In the genomic region with DNA sequence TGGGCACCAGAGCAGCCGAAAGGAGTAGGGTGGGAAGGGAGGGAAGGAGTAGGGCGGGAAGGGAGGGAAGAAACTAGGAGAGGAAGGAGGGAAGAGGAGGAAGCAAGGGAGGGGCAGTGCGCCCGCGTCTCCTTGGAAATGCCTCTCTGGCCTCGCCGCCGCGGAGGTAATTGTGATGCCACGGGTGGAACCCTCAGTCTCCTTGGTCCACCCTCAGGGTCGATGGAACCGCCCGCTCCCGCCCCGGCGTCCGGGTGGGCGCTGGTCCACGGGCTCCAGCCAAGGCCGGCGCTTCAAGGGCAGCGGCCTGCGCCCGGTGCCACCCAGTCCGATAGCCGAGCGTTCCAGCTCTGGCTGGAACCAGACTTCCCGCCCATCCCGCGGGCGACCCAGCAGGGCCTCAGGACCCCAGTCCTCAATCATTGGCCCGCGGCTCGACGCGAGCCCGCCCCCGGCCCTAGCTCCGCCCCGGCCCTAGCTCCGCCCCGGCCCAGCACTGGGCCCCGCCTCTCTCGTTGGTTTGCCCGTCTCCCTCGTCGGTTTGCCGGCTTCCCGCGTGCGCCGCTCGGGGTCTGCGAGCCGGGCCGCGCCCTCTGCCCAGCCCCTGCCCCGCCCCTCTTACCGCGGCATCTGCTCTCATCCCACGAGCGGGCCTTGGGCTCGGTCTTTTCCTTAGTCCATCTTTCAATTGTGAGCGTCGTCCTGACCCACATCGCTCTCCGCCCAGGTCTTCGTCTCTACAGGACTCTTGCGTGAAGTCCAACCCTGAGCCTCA, we compare ENCODE assay signal across 1 cellular context.
TF ChIP-seq lines count a peak whose summit lies in the region.

No MANE protein-coding gene starts in this region.

TF ChIP-seq in HepG2, 621 proteins besides CTCF, POLR2A, EP300 and RAD21 (continued from another document and continues in another):
- TF ChIP-seq, protein P1, sequence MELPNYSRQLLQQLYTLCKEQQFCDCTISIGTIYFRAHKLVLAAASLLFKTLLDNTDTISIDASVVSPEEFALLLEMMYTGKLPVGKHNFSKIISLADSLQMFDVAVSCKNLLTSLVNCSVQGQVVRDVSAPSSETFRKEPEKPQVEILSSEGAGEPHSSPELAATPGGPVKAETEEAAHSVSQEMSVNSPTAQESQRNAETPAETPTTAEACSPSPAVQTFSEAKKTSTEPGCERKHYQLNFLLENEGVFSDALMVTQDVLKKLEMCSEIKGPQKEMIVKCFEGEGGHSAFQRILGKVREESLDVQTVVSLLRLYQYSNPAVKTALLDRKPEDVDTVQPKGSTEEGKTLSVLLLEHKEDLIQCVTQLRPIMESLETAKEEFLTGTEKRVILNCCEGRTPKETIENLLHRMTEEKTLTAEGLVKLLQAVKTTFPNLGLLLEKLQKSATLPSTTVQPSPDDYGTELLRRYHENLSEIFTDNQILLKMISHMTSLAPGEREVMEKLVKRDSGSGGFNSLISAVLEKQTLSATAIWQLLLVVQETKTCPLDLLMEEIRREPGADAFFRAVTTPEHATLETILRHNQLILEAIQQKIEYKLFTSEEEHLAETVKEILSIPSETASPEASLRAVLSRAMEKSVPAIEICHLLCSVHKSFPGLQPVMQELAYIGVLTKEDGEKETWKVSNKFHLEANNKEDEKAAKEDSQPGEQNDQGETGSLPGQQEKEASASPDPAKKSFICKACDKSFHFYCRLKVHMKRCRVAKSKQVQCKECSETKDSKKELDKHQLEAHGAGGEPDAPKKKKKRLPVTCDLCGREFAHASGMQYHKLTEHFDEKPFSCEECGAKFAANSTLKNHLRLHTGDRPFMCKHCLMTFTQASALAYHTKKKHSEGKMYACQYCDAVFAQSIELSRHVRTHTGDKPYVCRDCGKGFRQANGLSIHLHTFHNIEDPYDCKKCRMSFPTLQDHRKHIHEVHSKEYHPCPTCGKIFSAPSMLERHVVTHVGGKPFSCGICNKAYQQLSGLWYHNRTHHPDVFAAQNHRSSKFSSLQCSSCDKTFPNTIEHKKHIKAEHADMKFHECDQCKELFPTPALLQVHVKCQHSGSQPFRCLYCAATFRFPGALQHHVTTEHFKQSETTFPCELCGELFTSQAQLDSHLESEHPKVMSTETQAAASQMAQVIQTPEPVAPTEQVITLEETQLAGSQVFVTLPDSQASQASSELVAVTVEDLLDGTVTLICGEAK (IDR thresholded peaks at IDR 0.05): no peak
- TF ChIP-seq, protein P1 (CRISPR knock-in tag; IDR thresholded peaks at IDR 0.05): peak; percentile 52; the same call in 1 of the 2 replicates
- TF ChIP-seq SOX6 (IDR thresholded peaks at IDR 0.05): no peak
- peak; percentile 50 for TF ChIP-seq SOX6 (CRISPR knock-in tag; IDR thresholded peaks at IDR 0.05)
- TF ChIP-seq FOSL1 (CRISPR knock-in tag; IDR thresholded peaks at IDR 0.05; ENCODE audit: borderline replicate concordance): no peak
- TF ChIP-seq HNF4G (IDR thresholded peaks at IDR 0.05; ENCODE audit: borderline replicate concordance, low read depth, low read length): peak; percentile 12; the same call in 1 of the 2 replicates
- TF ChIP-seq HNF4G (CRISPR knock-in tag; IDR thresholded peaks at IDR 0.05; ENCODE audit: borderline replicate concordance, low read depth): no peak
- TF ChIP-seq ZNF253 (CRISPR knock-in tag; IDR thresholded peaks at IDR 0.05; ENCODE audit: borderline replicate concordance): no peak
- TF ChIP-seq, protein P2, sequence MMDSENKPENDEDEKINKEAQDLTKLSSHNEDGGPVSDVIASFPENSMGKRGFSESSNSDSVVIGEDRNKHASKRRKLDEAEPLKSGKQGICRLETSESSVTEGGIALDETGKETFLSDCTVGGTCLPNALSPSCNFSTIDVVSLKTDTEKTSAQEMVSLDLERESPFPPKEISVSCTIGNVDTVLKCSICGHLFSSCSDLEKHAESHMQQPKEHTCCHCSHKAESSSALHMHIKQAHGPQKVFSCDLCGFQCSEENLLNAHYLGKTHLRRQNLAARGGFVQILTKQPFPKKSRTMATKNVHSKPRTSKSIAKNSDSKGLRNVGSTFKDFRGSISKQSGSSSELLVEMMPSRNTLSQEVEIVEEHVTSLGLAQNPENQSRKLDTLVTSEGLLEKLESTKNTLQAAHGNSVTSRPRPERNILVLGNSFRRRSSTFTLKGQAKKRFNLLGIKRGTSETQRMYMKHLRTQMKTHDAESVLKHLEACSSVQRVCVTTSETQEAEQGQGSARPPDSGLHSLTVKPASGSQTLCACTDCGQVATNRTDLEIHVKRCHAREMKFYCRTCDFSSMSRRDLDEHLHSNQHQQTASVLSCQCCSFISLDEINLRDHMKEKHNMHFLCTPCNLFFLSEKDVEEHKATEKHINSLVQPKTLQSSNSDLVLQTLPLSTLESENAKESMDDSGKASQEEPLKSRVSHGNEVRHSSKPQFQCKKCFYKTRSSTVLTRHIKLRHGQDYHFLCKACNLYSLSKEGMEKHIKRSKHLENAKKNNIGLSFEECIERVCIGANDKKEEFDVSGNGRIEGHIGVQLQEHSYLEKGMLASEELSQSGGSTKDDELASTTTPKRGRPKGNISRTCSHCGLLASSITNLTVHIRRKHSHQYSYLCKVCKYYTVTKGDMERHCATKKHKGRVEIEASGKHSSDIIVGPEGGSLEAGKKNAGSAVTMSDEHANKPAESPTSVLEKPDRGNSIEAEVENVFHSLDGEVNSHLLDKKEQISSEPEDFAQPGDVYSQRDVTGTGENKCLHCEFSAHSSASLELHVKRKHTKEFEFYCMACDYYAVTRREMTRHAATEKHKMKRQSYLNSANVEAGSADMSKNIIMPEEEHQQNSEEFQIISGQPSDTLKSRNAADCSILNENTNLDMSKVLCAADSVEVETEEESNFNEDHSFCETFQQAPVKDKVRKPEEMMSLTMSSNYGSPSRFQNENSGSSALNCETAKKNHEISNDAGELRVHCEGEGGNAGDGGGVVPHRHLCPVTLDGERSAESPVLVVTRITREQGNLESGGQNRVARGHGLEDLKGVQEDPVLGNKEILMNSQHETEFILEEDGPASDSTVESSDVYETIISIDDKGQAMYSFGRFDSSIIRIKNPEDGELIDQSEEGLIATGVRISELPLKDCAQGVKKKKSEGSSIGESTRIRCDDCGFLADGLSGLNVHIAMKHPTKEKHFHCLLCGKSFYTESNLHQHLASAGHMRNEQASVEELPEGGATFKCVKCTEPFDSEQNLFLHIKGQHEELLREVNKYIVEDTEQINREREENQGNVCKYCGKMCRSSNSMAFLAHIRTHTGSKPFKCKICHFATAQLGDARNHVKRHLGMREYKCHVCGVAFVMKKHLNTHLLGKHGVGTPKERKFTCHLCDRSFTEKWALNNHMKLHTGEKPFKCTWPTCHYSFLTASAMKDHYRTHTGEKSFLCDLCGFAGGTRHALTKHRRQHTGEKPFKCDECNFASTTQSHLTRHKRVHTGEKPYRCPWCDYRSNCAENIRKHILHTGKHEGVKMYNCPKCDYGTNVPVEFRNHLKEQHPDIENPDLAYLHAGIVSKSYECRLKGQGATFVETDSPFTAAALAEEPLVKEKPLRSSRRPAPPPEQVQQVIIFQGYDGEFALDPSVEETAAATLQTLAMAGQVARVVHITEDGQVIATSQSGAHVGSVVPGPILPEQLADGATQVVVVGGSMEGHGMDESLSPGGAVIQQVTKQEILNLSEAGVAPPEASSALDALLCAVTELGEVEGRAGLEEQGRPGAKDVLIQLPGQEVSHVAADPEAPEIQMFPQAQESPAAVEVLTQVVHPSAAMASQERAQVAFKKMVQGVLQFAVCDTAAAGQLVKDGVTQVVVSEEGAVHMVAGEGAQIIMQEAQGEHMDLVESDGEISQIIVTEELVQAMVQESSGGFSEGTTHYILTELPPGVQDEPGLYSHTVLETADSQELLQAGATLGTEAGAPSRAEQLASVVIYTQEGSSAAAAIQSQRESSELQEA (CRISPR knock-in tag; IDR thresholded peaks at IDR 0.05; ENCODE audit: not compliant biosample characterization): peak; percentile 80
- TF ChIP-seq YEATS4 (CRISPR knock-in tag; IDR thresholded peaks at IDR 0.05; ENCODE audit: borderline replicate concordance): peak; percentile 61; the same call in 1 of the 2 replicates
- no peak for TF ChIP-seq ZNF83 (CRISPR knock-in tag; IDR thresholded peaks at IDR 0.05; ENCODE audit: borderline replicate concordance)
- TF ChIP-seq HDAC2 (CRISPR knock-in tag; IDR thresholded peaks at IDR 0.05): peak; percentile 57; the same call in 1 of the 2 replicates
- no peak for TF ChIP-seq RCOR2 (CRISPR knock-in tag; IDR thresholded peaks at IDR 0.05)
- TF ChIP-seq, protein P3, sequence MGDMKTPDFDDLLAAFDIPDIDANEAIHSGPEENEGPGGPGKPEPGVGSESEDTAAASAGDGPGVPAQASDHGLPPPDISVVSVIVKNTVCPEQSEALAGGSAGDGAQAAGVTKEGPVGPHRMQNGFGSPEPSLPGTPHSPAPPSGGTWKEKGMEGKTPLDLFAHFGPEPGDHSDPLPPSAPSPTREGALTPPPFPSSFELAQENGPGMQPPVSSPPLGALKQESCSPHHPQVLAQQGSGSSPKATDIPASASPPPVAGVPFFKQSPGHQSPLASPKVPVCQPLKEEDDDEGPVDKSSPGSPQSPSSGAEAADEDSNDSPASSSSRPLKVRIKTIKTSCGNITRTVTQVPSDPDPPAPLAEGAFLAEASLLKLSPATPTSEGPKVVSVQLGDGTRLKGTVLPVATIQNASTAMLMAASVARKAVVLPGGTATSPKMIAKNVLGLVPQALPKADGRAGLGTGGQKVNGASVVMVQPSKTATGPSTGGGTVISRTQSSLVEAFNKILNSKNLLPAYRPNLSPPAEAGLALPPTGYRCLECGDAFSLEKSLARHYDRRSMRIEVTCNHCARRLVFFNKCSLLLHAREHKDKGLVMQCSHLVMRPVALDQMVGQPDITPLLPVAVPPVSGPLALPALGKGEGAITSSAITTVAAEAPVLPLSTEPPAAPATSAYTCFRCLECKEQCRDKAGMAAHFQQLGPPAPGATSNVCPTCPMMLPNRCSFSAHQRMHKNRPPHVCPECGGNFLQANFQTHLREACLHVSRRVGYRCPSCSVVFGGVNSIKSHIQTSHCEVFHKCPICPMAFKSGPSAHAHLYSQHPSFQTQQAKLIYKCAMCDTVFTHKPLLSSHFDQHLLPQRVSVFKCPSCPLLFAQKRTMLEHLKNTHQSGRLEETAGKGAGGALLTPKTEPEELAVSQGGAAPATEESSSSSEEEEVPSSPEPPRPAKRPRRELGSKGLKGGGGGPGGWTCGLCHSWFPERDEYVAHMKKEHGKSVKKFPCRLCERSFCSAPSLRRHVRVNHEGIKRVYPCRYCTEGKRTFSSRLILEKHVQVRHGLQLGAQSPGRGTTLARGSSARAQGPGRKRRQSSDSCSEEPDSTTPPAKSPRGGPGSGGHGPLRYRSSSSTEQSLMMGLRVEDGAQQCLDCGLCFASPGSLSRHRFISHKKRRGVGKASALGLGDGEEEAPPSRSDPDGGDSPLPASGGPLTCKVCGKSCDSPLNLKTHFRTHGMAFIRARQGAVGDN (CRISPR knock-in tag; IDR thresholded peaks at IDR 0.05): peak; percentile 97
- TF ChIP-seq ZNF552 (CRISPR knock-in tag; IDR thresholded peaks at IDR 0.05; ENCODE audit: borderline replicate concordance): 0 out of 2 replicates have a peak, but pooled peaks have one; percentile 45
- peak; percentile 89; the same call in 1 of the 2 replicates for TF ChIP-seq SNAI1 (CRISPR knock-in tag; IDR thresholded peaks at IDR 0.05; ENCODE audit: borderline replicate concordance)
- peak; percentile 53; the same call in 1 of the 2 replicates for TF ChIP-seq SPEN (CRISPR knock-in tag; IDR thresholded peaks at IDR 0.05; ENCODE audit: low read depth)
- TF ChIP-seq ZC3H4 (CRISPR knock-in tag; IDR thresholded peaks at IDR 0.05; ENCODE audit: borderline replicate concordance): no peak
- TF ChIP-seq, protein P4, sequence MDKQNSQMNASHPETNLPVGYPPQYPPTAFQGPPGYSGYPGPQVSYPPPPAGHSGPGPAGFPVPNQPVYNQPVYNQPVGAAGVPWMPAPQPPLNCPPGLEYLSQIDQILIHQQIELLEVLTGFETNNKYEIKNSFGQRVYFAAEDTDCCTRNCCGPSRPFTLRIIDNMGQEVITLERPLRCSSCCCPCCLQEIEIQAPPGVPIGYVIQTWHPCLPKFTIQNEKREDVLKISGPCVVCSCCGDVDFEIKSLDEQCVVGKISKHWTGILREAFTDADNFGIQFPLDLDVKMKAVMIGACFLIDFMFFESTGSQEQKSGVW (CRISPR knock-in tag; IDR thresholded peaks at IDR 0.05; ENCODE audit: borderline replicate concordance): no peak
- TF ChIP-seq ZNF569 (CRISPR knock-in tag; IDR thresholded peaks at IDR 0.05; ENCODE audit: borderline replicate concordance): no peak
- no peak for TF ChIP-seq ZNF619 (CRISPR knock-in tag; IDR thresholded peaks at IDR 0.05)
- 0 out of 2 replicates have a peak, but pooled peaks have one; percentile 37 for TF ChIP-seq CHD2 (IDR thresholded peaks at IDR 0.05; ENCODE audit: low read depth, low read length)
- TF ChIP-seq, protein P5, sequence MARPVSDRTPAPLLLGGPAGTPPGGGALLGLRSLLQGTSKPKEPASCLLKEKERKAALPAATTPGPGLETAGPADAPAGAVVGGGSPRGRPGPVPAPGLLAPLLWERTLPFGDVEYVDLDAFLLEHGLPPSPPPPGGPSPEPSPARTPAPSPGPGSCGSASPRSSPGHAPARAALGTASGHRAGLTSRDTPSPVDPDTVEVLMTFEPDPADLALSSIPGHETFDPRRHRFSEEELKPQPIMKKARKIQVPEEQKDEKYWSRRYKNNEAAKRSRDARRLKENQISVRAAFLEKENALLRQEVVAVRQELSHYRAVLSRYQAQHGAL (CRISPR knock-in tag; IDR thresholded peaks at IDR 0.05; ENCODE audit: not compliant biosample characterization): no peak
- peak; percentile 74 for TF ChIP-seq RNF2 (conservative IDR thresholded peaks at IDR 0.05; ENCODE audit: low read depth)
- peak; percentile 75; the same call in 1 of the 2 replicates for TF ChIP-seq ZBTB38 (CRISPR knock-in tag; IDR thresholded peaks at IDR 0.05)
- TF ChIP-seq ZNF660 (CRISPR knock-in tag; IDR thresholded peaks at IDR 0.05; ENCODE audit: borderline replicate concordance, low read depth): no peak
- TF ChIP-seq HNRNPK (IDR thresholded peaks at IDR 0.05; ENCODE audit: low read depth, low read length, poor library complexity, severe bottlenecking): peak; percentile 93
- 0 out of 2 replicates have a peak, but pooled peaks have one; percentile 17 for TF ChIP-seq ZNF256 (CRISPR knock-in tag; conservative IDR thresholded peaks at IDR 0.05)
- TF ChIP-seq ZNF101 (CRISPR knock-in tag; IDR thresholded peaks at IDR 0.05; ENCODE audit: borderline replicate concordance, low read depth): no peak
